In genomic region chr13:67123165-67123564, GRCh38 we compare ENCODE assay signal across 20 cellular contexts.
DNase-seq lines count a peak whose midpoint lies in the region; ATAC-seq and TF ChIP-seq lines count a peak whose summit lies in the region.
"Had no signal": no experiment of that assay in that cellular context is flagged by ENCODE, and none has a peak within 500 bp of the region (broad histone marks: within the 10 kb centered on the region; RNA-seq: fewer than 3 reads in every experiment).

No MANE protein-coding gene starts in this region.

- H3K27ac Mint-ChIP-seq in activated naive CD4-positive, alpha-beta T cell treated with anti-CD3 and anti-CD28 coated beads for 36 hours, result no peak overlapping the region
- H3K27ac Mint-ChIP-seq: H9 had no signal

- no peaks in the 10 kb centered on the region for H3K36me3 Mint-ChIP-seq in activated naive CD4-positive, alpha-beta T cell treated with anti-CD3 and anti-CD28 coated beads for 36 hours (ENCODE audit: low read depth)

- H3F3A ChIP-seq in OCI-LY1 (ENCODE audit: insufficient read depth, low read length), result no peaks in the 10 kb centered on the region

- peak; percentile 4 for DNase-seq in activated naive CD4-positive, alpha-beta T cell treated with anti-CD3 and anti-CD28 coated beads for 36 hours
- no peak for DNase-seq in activated naive CD4-positive, alpha-beta T cell treated with anti-CD3 and anti-CD28 coated beads, Interleukin-2, amount 50 U/mL, for 16 hours
- no peak for DNase-seq in dorsolateral prefrontal cortex
- DNase-seq in substantia nigra (lab: John Stamatoyannopoulos, UW), result peak in 1 of 49 donors; percentile 17
- no peak for DNase-seq in hepatic stellate cell (ENCODE audit: low spot score)
- DNase-seq in NCI-H774 (lab: John Stamatoyannopoulos, UW), result no peak
- DNase-seq: DMS153, H9, KBM-7, NCI-H1436 treated with DMSO at 0.1 percent for 48 hours, NCI-H2081, NCI-H345, NCI-H526 treated with DMSO at 0.1 percent for 48 hours, Peyer's patch, Right ventricle myocardium superior, T-helper 1 cell had no signal

- H3K27me3 Mint-ChIP-seq in activated naive CD4-positive, alpha-beta T cell treated with anti-CD3 and anti-CD28 coated beads for 36 hours (ENCODE audit: low read depth), result no peaks in the 10 kb centered on the region

- H3K27ac ChIP-seq in OCI-LY1 (ENCODE audit: low read depth, low read length, poor library complexity, severe bottlenecking) (peak overlapping the region; percentile 22), dorsolateral prefrontal cortex (peak overlapping the region in 45 of 59 donors; percentile 1 to 90 (median 51)), substantia nigra (ENCODE audit: low read depth, low read length, poor library complexity, severe bottlenecking) (peak overlapping the region; percentile 8)
- H3K27ac ChIP-seq: C4-2B, Peyer's patch, SK-N-MC had no signal

- H3K4me1 Mint-ChIP-seq in activated naive CD4-positive, alpha-beta T cell treated with anti-CD3 and anti-CD28 coated beads for 36 hours (ENCODE audit: low read depth), result no peaks in the 10 kb centered on the region

- no peaks in the 10 kb centered on the region for H3K9me3 ChIP-seq in OCI-LY1 (ENCODE audit: low read length)
- H3K9me3 ChIP-seq: Peyer's patch had no signal

- H3K9ac ChIP-seq in OCI-LY1 (ENCODE audit: low read length), result no peak overlapping the region

- H3K9me3 Mint-ChIP-seq in activated naive CD4-positive, alpha-beta T cell treated with anti-CD3 and anti-CD28 coated beads for 36 hours, result no peaks in the 10 kb centered on the region
- H3K9me3 Mint-ChIP-seq: H9 had no signal

- peak overlapping the region; percentile 44 for H2AFZ ChIP-seq in OCI-LY1 (ENCODE audit: low read length)

- peak overlapping the region; percentile 17; the same call in 1 of the 2 replicates for H3K4me2 ChIP-seq in OCI-LY1 (ENCODE audit: low read length)

- no peaks in the 10 kb centered on the region for H3K79me2 ChIP-seq in OCI-LY1 (ENCODE audit: insufficient read depth, low read length)

- H3K27me3 ChIP-seq in OCI-LY1 (ENCODE audit: insufficient read depth, low read length) (no peaks in the 10 kb centered on the region), dorsolateral prefrontal cortex (no peaks in the 10 kb centered on the region)
- H3K27me3 ChIP-seq: Peyer's patch had no signal

- no peak for ATAC-seq in HG03571 (IDR thresholded peaks at IDR 0.05; ENCODE audit: unreplicated experiment)

- no peaks in the 10 kb centered on the region for H3K9me2 ChIP-seq in OCI-LY1 (ENCODE audit: low read depth, low read length)

- H3K36me3 ChIP-seq in OCI-LY1 (ENCODE audit: insufficient read depth, low read length), result no peaks in the 10 kb centered on the region
- H3K36me3 ChIP-seq: Peyer's patch had no signal

- CTCF ChIA-PET in activated naive CD4-positive, alpha-beta T cell treated with anti-CD3 and anti-CD28 coated beads for 36 hours (lab: Charles Lee), result no interaction called here

- intact Hi-C loops in activated naive CD4-positive, alpha-beta T cell treated with anti-CD3 and anti-CD28 coated beads for 36 hours (cut with micrococcal nuclease), result no loop called here
- intact Hi-C loops in dorsolateral prefrontal cortex (cut with DNase I), result no loop called here

- H3K4me3 ChIP-seq in OCI-LY1 (ENCODE audit: low read depth, low read length, poor library complexity, severe bottlenecking) (no peak overlapping the region), dorsolateral prefrontal cortex (no peak overlapping the region)
- H3K4me3 ChIP-seq: Peyer's patch, SK-N-MC had no signal

- peaks cover 40% of the 10 kb centered on the region for H3K4me1 ChIP-seq in OCI-LY1 (ENCODE audit: insufficient read depth, low read length, severe bottlenecking)
- H3K4me1 ChIP-seq: Peyer's patch had no signal

- TF ChIP-seq CTCF in OCI-LY1 (IDR thresholded peaks at IDR 0.05; ENCODE audit: low read length) (no peak), dorsolateral prefrontal cortex (IDR thresholded peaks at IDR 0.05 in 54 of 56, conservative IDR thresholded peaks at IDR 0.05 in 2 of 56; ENCODE audit: low read depth in 1 of 56, partially characterized antibody in 56 of 56) (no peak)

- H4K20me1 ChIP-seq in OCI-LY1 (ENCODE audit: insufficient read depth, low read length), result no peaks in the 10 kb centered on the region

- no peak overlapping the region for H3K4me3 Mint-ChIP-seq in activated naive CD4-positive, alpha-beta T cell treated with anti-CD3 and anti-CD28 coated beads for 36 hours
- H3K4me3 Mint-ChIP-seq: H9 had no signal
